ENCODE assay signal across 28 cellular contexts in genomic region chr6:10170816-10171215, GRCh38.
"Had no signal": no experiment of that assay in that cellular context is flagged by ENCODE, and none has a peak within 500 bp of the region (broad histone marks: within the 10 kb centered on the region; RNA-seq: fewer than 3 reads in every experiment).

No MANE protein-coding gene starts in this region.

- H3K4me1 Mint-ChIP-seq: activated CD4-positive, alpha-beta T cell treated with anti-CD3 and anti-CD28 coated beads, Interleukin-2, amount 10 ng/mL, durations not matched to agents 24 days and 14 days; activated naive CD8-positive, alpha-beta T cell treated with anti-CD3 and anti-CD28 coated beads for 36 hours; activated T-helper 17 cell treated with anti-CD3 and anti-CD28 coated beads, Interleukin-2, amount 50 U/mL, for 72 hours had no signal

- H3K27me3 Mint-ChIP-seq: activated CD4-positive, alpha-beta T cell treated with anti-CD3 and anti-CD28 coated beads, Interleukin-2, amount 10 ng/mL, durations not matched to agents 24 days and 14 days; activated naive CD8-positive, alpha-beta T cell treated with anti-CD3 and anti-CD28 coated beads for 36 hours; activated T-helper 17 cell treated with anti-CD3 and anti-CD28 coated beads, Interleukin-2, amount 50 U/mL, for 72 hours had no signal

- H3K9me3 ChIP-seq: SJCRH30 had no signal

- H3K9me3 Mint-ChIP-seq: activated CD4-positive, alpha-beta T cell treated with anti-CD3 and anti-CD28 coated beads, Interleukin-2, amount 10 ng/mL, durations not matched to agents 24 days and 14 days; activated CD8-positive, alpha-beta T cell treated with anti-CD3 and anti-CD28 coated beads for 36 hours had no signal

- H3K36me3 ChIP-seq: SJCRH30 had no signal

- ATAC-seq: activated CD8-positive, alpha-beta T cell treated with anti-CD3 and anti-CD28 coated beads for 36 hours; activated T-cell treated with anti-CD3 and anti-CD28 coated beads, Interleukin-2, amount 50 U/mL, for 72 hours; activated T-helper 17 cell treated with anti-CD3 and anti-CD28 coated beads, Interleukin-2, amount 50 U/mL, for 72 hours had no signal

- H3K4me1 ChIP-seq: SJCRH30 had no signal

- H3K27ac Mint-ChIP-seq: activated CD4-positive, alpha-beta T cell treated with anti-CD3 and anti-CD28 coated beads, Interleukin-2, amount 10 ng/mL, durations not matched to agents 24 days and 14 days; activated CD8-positive, alpha-beta T cell treated with anti-CD3 and anti-CD28 coated beads for 36 hours; activated naive CD8-positive, alpha-beta T cell treated with anti-CD3 and anti-CD28 coated beads for 36 hours; activated T-cell treated with anti-CD3 and anti-CD28 coated beads, Interleukin-2, amount 50 U/mL, for 72 hours; activated T-helper 17 cell treated with anti-CD3 and anti-CD28 coated beads, Interleukin-2, amount 50 U/mL, for 72 hours; T-helper 1 cell treated with Interleukin-12 subunit alpha and Interleukin-12 subunit beta and Interleukin-4 antibody, amounts not matched to agents 30 μg/mL and 1 μg/mL, for 36 hours; T-helper 2 cell treated with Interferon-gamma antibody and Interleukin-4, amounts not matched to agents 5 μg/mL and 100 μg/mL, for 36 hours had no signal

- H3K4me3 ChIP-seq: SJCRH30, SK-N-MC had no signal

- DNase-seq: activated CD4-positive, alpha-beta T cell treated with anti-CD3 and anti-CD28 coated beads, Interleukin-2, amount 10 ng/mL, durations not matched to agents 24 days and 14 days; activated CD4-positive, alpha-beta T cell treated with anti-CD3 and anti-CD28 coated beads, Interleukin-2, amount 50 U/mL, for 4 hours; activated CD8-positive, alpha-beta T cell treated with anti-CD3 and anti-CD28 coated beads for 36 hours; activated effector memory CD4-positive, alpha-beta T cell treated with anti-CD3 and anti-CD28 coated beads, Interleukin-2, amount 50 U/mL, for 16 hours; activated naive CD4-positive, alpha-beta T cell; activated naive CD4-positive, alpha-beta T cell treated with anti-CD3 and anti-CD28 coated beads, Interleukin-2, amount 50 U/mL, for 16 hours; activated naive CD8-positive, alpha-beta T cell treated with anti-CD3 and anti-CD28 coated beads for 36 hours; activated T-cell treated with anti-CD3 and anti-CD28 coated beads, Interleukin-2, amount 50 U/mL, for 1 hour; activated T-cell treated with anti-CD3 and anti-CD28 coated beads, Interleukin-2, amount 50 U/mL, for 72 hours; amniotic stem cell; aorta; Kasumi-1; NCI-H1105; NCI-H1417 treated with DMSO at 0.1 percent for 48 hours; NCI-H1694; NCI-H2029; NCI-H2171; NCI-H510A; NCI-H526; NCI-H748 treated with DMSO at 0.1 percent for 48 hours; NK-92 treated with Interleukin-12 subunit alpha and Interleukin-12 subunit beta, amount 100 ng/mL, for 24 hours; Right ventricle myocardium superior; SJCRH30 had no signal

- FAIRE-seq: TTC549 had no signal

- H3K27me3 ChIP-seq: SJCRH30 had no signal

- H3K4me3 Mint-ChIP-seq: activated CD4-positive, alpha-beta T cell treated with anti-CD3 and anti-CD28 coated beads, Interleukin-2, amount 10 ng/mL, durations not matched to agents 24 days and 14 days; activated CD8-positive, alpha-beta T cell treated with anti-CD3 and anti-CD28 coated beads for 36 hours; activated naive CD8-positive, alpha-beta T cell treated with anti-CD3 and anti-CD28 coated beads for 36 hours; activated T-cell treated with anti-CD3 and anti-CD28 coated beads, Interleukin-2, amount 50 U/mL, for 72 hours; activated T-helper 17 cell treated with anti-CD3 and anti-CD28 coated beads, Interleukin-2, amount 50 U/mL, for 72 hours; T-helper 1 cell treated with Interleukin-12 subunit alpha and Interleukin-12 subunit beta and Interleukin-4 antibody, amounts not matched to agents 30 μg/mL and 1 μg/mL, for 36 hours; T-helper 2 cell treated with Interferon-gamma antibody and Interleukin-4, amounts not matched to agents 5 μg/mL and 100 μg/mL, for 36 hours had no signal

- H3K36me3 Mint-ChIP-seq: activated naive CD8-positive, alpha-beta T cell treated with anti-CD3 and anti-CD28 coated beads for 36 hours had no signal

- H3K27ac ChIP-seq: SJCRH30, SK-N-MC had no signal
